Comparison of ENCODE assay signal across 1 cellular context in genomic region chr1:235160965-235161684, GRCh38.
TF ChIP-seq lines count a peak whose summit lies in the region.

RBM34 (minus strand) TSS chr1:235161250; CDS start chr1:235161226, 24 bp downstream.

TF ChIP-seq in HepG2, 621 proteins besides CTCF, POLR2A, EP300 and RAD21 (continued from another document and continues in another):
- TF ChIP-seq HNRNPL (IDR thresholded peaks at IDR 0.05; ENCODE audit: low read depth, low read length) (0 out of 2 replicates have a peak, but pooled peaks have one; percentile 18), ZNF784 (CRISPR knock-in tag; IDR thresholded peaks at IDR 0.05; ENCODE audit: borderline replicate concordance) (peak; percentile 84; the same call in 1 of the 2 replicates), CEBPG (CRISPR knock-in tag; IDR thresholded peaks at IDR 0.05) (no peak), PHF20 (CRISPR knock-in tag; IDR thresholded peaks at IDR 0.05) (peak; percentile 90), MAX (IDR thresholded peaks at IDR 0.05) (peak; percentile 97), SNRNP70 (IDR thresholded peaks at IDR 0.05; ENCODE audit: low read depth, low read length) (no peak), ATM (IDR thresholded peaks at IDR 0.05; ENCODE audit: borderline replicate concordance) (no peak), ZNF20 (CRISPR knock-in tag; IDR thresholded peaks at IDR 0.05) (0 out of 2 replicates have a peak, but pooled peaks have one; percentile 27), TCF7L2 (IDR thresholded peaks at IDR 0.05; ENCODE audit: low read depth, low read length) (no peak), ASH2L (IDR thresholded peaks at IDR 0.05; ENCODE audit: insufficient read length, low read depth, low read length) (peak; percentile 93), TBP (CRISPR knock-in tag; IDR thresholded peaks at IDR 0.05) (peak; percentile 23; the same call in 1 of the 2 replicates), SAP130 (CRISPR knock-in tag; IDR thresholded peaks at IDR 0.05; ENCODE audit: low read depth) (peak; percentile 97), ATRX (CRISPR knock-in tag; IDR thresholded peaks at IDR 0.05; ENCODE audit: borderline replicate concordance) (no peak), ZBTB33 (CRISPR knock-in tag; IDR thresholded peaks at IDR 0.05) (peak; percentile 41; the same call in 1 of the 2 replicates), ZNF383 (CRISPR knock-in tag; IDR thresholded peaks at IDR 0.05; ENCODE audit: borderline replicate concordance) (no peak), PHF8 (CRISPR knock-in tag; IDR thresholded peaks at IDR 0.05) (peak; percentile 92), ZNF775 (CRISPR knock-in tag; IDR thresholded peaks at IDR 0.05; ENCODE audit: borderline replicate concordance) (peak; percentile 64), HDAC6 (IDR thresholded peaks at IDR 0.05; ENCODE audit: low read depth, low read length) (no peak), CENPX (CRISPR knock-in tag; IDR thresholded peaks at IDR 0.05) (no peak), RCOR2 (CRISPR knock-in tag; IDR thresholded peaks at IDR 0.05) (0 out of 2 replicates have a peak, but pooled peaks have one; percentile 48), CREM (IDR thresholded peaks at IDR 0.05) (no peak), CREM (CRISPR knock-in tag; IDR thresholded peaks at IDR 0.05) (no peak), CREB3 (CRISPR knock-in tag; IDR thresholded peaks at IDR 0.05) (no peak), TIGD3 (CRISPR knock-in tag; IDR thresholded peaks at IDR 0.05; ENCODE audit: borderline replicate concordance) (0 out of 2 replicates have a peak, but pooled peaks have one; percentile 53), GATAD2A (CRISPR knock-in tag; IDR thresholded peaks at IDR 0.05) (peak; percentile 52; the same call in 1 of the 2 replicates), SYNCRIP (IDR thresholded peaks at IDR 0.05; ENCODE audit: insufficient read depth, low read depth, low read length) (no peak), SALL2 (CRISPR knock-in tag; IDR thresholded peaks at IDR 0.05) (peak; percentile 83; the same call in 1 of the 2 replicates), PLRG1 (conservative IDR thresholded peaks at IDR 0.05) (no peak), MXI1 (IDR thresholded peaks at IDR 0.05; ENCODE audit: borderline replicate concordance, low read depth, low read length) (peak; percentile 72; the same call in 1 of the 3 replicates), NFKB2 (CRISPR knock-in tag; IDR thresholded peaks at IDR 0.05; ENCODE audit: borderline replicate concordance) (peak; percentile 99), ZNF3 (CRISPR knock-in tag; IDR thresholded peaks at IDR 0.05) (no peak), DNMT1 (CRISPR knock-in tag; IDR thresholded peaks at IDR 0.05) (no peak), CREBL2 (CRISPR knock-in tag; IDR thresholded peaks at IDR 0.05; ENCODE audit: borderline replicate concordance) (peak; percentile 91; the same call in 1 of the 2 replicates), SKIL (CRISPR knock-in tag; IDR thresholded peaks at IDR 0.05; ENCODE audit: borderline replicate concordance) (no peak)
- TF ChIP-seq, protein P1, sequence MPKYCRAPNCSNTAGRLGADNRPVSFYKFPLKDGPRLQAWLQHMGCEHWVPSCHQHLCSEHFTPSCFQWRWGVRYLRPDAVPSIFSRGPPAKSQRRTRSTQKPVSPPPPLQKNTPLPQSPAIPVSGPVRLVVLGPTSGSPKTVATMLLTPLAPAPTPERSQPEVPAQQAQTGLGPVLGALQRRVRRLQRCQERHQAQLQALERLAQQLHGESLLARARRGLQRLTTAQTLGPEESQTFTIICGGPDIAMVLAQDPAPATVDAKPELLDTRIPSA (CRISPR knock-in tag; IDR thresholded peaks at IDR 0.05; ENCODE audit: borderline replicate concordance) = no peak
- TF ChIP-seq, protein P2, sequence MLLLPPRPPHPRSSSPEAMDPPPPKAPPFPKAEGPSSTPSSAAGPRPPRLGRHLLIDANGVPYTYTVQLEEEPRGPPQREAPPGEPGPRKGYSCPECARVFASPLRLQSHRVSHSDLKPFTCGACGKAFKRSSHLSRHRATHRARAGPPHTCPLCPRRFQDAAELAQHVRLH (CRISPR knock-in tag; IDR thresholded peaks at IDR 0.05; ENCODE audit: borderline replicate concordance, low read depth) = peak; percentile 94
- TF ChIP-seq, protein P3, sequence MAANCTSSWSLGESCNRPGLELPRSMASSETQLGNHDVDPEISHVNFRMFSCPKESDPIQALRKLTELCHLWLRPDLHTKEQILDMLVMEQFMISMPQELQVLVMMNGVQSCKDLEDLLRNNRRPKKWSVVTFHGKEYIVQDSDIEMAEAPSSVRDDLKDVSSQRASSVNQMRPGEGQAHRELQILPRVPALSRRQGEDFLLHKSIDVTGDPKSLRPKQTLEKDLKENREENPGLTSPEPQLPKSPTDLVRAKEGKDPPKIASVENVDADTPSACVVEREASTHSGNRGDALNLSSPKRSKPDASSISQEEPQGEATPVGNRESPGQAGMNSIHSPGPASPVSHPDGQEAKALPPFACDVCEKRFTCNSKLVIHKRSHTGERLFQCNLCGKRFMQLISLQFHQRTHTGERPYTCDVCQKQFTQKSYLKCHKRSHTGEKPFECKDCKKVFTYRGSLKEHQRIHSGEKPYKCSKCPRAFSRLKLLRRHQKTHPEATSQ (CRISPR knock-in tag; IDR thresholded peaks at IDR 0.05; ENCODE audit: borderline replicate concordance) = no peak; the same call in 1 of the 2 replicates
- TF ChIP-seq, protein P4, sequence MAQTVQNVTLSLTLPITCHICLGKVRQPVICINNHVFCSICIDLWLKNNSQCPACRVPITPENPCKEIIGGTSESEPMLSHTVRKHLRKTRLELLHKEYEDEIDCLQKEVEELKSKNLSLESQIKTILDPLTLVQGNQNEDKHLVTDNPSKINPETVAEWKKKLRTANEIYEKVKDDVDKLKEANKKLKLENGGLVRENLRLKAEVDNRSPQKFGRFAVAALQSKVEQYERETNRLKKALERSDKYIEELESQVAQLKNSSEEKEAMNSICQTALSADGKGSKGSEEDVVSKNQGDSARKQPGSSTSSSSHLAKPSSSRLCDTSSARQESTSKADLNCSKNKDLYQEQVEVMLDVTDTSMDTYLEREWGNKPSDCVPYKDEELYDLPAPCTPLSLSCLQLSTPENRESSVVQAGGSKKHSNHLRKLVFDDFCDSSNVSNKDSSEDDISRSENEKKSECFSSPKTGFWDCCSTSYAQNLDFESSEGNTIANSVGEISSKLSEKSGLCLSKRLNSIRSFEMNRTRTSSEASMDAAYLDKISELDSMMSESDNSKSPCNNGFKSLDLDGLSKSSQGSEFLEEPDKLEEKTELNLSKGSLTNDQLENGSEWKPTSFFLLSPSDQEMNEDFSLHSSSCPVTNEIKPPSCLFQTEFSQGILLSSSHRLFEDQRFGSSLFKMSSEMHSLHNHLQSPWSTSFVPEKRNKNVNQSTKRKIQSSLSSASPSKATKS (CRISPR knock-in tag; IDR thresholded peaks at IDR 0.05) = peak; percentile 90; the same call in 1 of the 2 replicates
- TF ChIP-seq, protein P5, sequence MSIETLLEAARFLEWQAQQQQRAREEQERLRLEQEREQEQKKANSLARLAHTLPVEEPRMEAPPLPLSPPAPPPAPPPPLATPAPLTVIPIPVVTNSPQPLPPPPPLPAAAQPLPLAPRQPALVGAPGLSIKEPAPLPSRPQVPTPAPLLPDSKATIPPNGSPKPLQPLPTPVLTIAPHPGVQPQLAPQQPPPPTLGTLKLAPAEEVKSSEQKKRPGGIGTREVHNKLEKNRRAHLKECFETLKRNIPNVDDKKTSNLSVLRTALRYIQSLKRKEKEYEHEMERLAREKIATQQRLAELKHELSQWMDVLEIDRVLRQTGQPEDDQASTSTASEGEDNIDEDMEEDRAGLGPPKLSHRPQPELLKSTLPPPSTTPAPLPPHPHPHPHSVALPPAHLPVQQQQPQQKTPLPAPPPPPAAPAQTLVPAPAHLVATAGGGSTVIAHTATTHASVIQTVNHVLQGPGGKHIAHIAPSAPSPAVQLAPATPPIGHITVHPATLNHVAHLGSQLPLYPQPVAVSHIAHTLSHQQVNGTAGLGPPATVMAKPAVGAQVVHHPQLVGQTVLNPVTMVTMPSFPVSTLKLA (IDR thresholded peaks at IDR 0.05) = peak; percentile 47; the same call in 1 of the 2 replicates
- TF ChIP-seq, protein P6, sequence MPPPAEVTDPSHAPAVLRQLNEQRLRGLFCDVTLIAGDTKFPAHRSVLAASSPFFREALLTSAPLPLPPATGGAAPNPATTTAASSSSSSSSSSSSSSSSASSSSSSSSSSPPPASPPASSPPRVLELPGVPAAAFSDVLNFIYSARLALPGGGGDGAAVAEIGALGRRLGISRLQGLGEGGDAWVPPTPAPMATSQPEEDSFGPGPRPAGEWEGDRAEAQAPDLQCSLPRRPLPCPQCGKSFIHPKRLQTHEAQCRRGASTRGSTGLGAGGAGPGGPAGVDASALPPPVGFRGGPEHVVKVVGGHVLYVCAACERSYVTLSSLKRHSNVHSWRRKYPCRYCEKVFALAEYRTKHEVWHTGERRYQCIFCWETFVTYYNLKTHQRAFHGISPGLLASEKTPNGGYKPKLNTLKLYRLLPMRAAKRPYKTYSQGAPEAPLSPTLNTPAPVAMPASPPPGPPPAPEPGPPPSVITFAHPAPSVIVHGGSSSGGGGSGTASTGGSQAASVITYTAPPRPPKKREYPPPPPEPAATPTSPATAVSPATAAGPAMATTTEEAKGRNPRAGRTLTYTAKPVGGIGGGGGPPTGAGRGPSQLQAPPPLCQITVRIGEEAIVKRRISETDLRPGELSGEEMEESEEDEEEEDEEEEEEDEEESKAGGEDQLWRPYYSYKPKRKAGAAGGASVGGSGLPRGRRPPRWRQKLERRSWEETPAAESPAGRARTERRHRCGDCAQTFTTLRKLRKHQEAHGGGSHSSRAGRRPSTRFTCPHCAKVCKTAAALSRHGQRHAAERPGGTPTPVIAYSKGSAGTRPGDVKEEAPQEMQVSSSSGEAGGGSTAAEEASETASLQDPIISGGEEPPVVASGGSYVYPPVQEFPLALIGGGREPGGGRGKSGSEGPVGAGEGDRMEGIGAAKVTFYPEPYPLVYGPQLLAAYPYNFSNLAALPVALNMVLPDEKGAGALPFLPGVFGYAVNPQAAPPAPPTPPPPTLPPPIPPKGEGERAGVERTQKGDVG (CRISPR knock-in tag; IDR thresholded peaks at IDR 0.05; ENCODE audit: borderline replicate concordance) = peak; percentile 79; the same call in 1 of the 2 replicates
- TF ChIP-seq, protein P7, sequence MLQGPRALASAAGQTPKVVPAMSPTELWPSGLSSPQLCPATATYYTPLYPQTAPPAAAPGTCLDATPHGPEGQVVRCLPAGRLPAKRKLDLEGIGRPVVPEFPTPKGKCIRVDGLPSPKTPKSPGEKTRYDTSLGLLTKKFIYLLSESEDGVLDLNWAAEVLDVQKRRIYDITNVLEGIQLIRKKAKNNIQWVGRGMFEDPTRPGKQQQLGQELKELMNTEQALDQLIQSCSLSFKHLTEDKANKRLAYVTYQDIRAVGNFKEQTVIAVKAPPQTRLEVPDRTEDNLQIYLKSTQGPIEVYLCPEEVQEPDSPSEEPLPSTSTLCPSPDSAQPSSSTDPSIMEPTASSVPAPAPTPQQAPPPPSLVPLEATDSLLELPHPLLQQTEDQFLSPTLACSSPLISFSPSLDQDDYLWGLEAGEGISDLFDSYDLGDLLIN (CRISPR knock-in tag; IDR thresholded peaks at IDR 0.05; ENCODE audit: borderline replicate concordance) = peak; percentile 69; the same call in 1 of the 2 replicates
